In the genomic region with DNA sequence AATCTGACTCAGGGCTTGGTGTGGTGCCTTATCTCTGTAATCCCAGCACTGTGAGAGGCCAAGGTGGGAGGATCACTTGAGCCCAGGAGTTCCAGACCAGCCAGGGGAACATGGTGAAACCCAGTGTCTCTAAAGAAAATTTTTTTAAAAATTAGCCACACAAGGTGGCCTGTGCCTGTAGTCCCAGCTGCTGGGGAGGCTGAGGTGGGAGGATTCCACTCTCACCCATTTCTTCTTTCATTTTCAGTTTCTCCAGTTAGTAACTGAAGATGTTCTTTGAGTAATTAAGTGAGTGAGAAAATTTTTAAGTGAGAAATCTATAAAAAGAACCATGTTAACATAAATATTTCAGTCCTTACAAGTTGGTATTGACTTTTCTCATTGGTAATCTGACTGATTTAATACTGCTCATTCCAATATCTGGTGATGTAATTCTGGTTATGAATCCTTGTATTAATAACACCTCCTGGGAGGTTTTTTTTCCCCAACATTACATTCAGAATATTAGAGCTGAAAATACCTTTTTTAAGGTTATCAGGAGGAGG, we compare ENCODE assay signal across 12 cellular contexts. TPM values are rescaled to one million over a fixed set of nuclear protein-coding genes. Genes with fewer than 3 reads are reported as not detected.
DNase-seq lines count a peak whose midpoint lies in the region; ATAC-seq and TF ChIP-seq lines count a peak whose summit lies in the region.
"Had no signal": no experiment of that assay in that cellular context is flagged by ENCODE, and none has a peak within 500 bp of the region (broad histone marks: within the 10 kb centered on the region; RNA-seq: fewer than 3 reads in every experiment).

No MANE protein-coding gene starts in this region.

- H3K4me1 Mint-ChIP-seq in CD4-positive, alpha-beta T cell (ENCODE audit: low read depth) = peaks cover 51% of the 10 kb centered on the region
- H3K4me1 Mint-ChIP-seq in activated T-helper 2 cell treated with anti-CD3 and anti-CD28 coated beads, Interferon-gamma antibody, Interleukin-2, Interleukin-4, amounts not matched to agents 10 μg/mL and 5 μg/mL and 100 μg/mL, durations not matched to agents 14 hours and 24 hours and 36 hours (ENCODE audit: low read depth) = peaks cover 37% of the 10 kb centered on the region

- H3K4me3 Mint-ChIP-seq in CD4-positive, alpha-beta T cell = no peak overlapping the region
- H3K4me3 Mint-ChIP-seq in activated T-helper 2 cell treated with anti-CD3 and anti-CD28 coated beads, Interferon-gamma antibody, Interleukin-2, Interleukin-4, amounts not matched to agents 10 μg/mL and 5 μg/mL and 100 μg/mL, durations not matched to agents 14 hours and 24 hours and 36 hours (ENCODE audit: low read depth) = peak overlapping the region; percentile 62

- H3K9me3 ChIP-seq in CD4-positive, alpha-beta T cell (ENCODE audit: control insufficient read depth, low read length) = no peaks in the 10 kb centered on the region
- H3K9me3 ChIP-seq: adrenal gland, Peyer's patch, prostate gland had no signal

- intact Hi-C loops in CD4-positive, alpha-beta T cell (cut with DNase I, micrococcal nuclease) = no loop called here
- intact Hi-C loops in activated T-helper 2 cell treated with anti-CD3 and anti-CD28 coated beads, Interferon-gamma antibody, Interleukin-2, Interleukin-4, amounts not matched to agents 10 μg/mL and 5 μg/mL and 100 μg/mL, durations not matched to agents 14 hours and 24 hours and 36 hours (cut with micrococcal nuclease) = loop anchor here (2.0 kb wide), 1 partner anchor 1056 kb away; no protein-coding TSS in a partner anchor

- no peaks in the 10 kb centered on the region for H3K9me3 Mint-ChIP-seq in CD4-positive, alpha-beta T cell
- H3K9me3 Mint-ChIP-seq in activated T-helper 2 cell treated with anti-CD3 and anti-CD28 coated beads, Interferon-gamma antibody, Interleukin-2, Interleukin-4, amounts not matched to agents 10 μg/mL and 5 μg/mL and 100 μg/mL, durations not matched to agents 14 hours and 24 hours and 36 hours = no peaks in the 10 kb centered on the region

- no peak for ATAC-seq in CD4-positive, alpha-beta T cell (ENCODE audit: poor library complexity)
- peak; percentile 88 for ATAC-seq in GM19372 (IDR thresholded peaks at IDR 0.05; ENCODE audit: low read depth, unreplicated experiment)
- peak; percentile 63 for ATAC-seq in HG03060 (IDR thresholded peaks at IDR 0.05; ENCODE audit: low read depth, unreplicated experiment)

- H3K27me3 ChIP-seq in CD4-positive, alpha-beta T cell (ENCODE audit: control insufficient read depth, insufficient read depth, low read length) = no peaks in the 10 kb centered on the region
- H3K27me3 ChIP-seq: adrenal gland, Peyer's patch had no signal

- no peak for DNase-seq in CD4-positive, alpha-beta T cell
- DNase-seq in activated T-helper 2 cell treated with anti-CD3 and anti-CD28 coated beads, Interferon-gamma antibody, Interleukin-2, Interleukin-4, amounts not matched to agents 10 μg/mL and 5 μg/mL and 100 μg/mL, durations not matched to agents 14 hours and 24 hours and 36 hours (ENCODE audit: low spot score) = no peak
- no peak for DNase-seq in NCI-H187 treated with DMSO at 0.1 percent for 48 hours (lab: John Stamatoyannopoulos, UW)
- DNase-seq in AG20443 (ENCODE audit: low spot score) = no peak
- DNase-seq in NCI-H146 treated with DMSO at 0.1 percent for 48 hours (lab: John Stamatoyannopoulos, UW; ENCODE audit: unreplicated experiment) = no peak
- no peak for DNase-seq in effector CD8-positive, alpha-beta T cell (lab: John Stamatoyannopoulos, UW)
- DNase-seq: adrenal gland, Peyer's patch had no signal

- peaks cover 65% of the 10 kb centered on the region for H3K36me3 Mint-ChIP-seq in CD4-positive, alpha-beta T cell (ENCODE audit: low read depth)
- peaks cover 73% of the 10 kb centered on the region for H3K36me3 Mint-ChIP-seq in activated T-helper 2 cell treated with anti-CD3 and anti-CD28 coated beads, Interferon-gamma antibody, Interleukin-2, Interleukin-4, amounts not matched to agents 10 μg/mL and 5 μg/mL and 100 μg/mL, durations not matched to agents 14 hours and 24 hours and 36 hours (ENCODE audit: low read depth)

- no peak for TF ChIP-seq CTCF in CD4-positive, alpha-beta T cell (IDR thresholded peaks at IDR 0.05)

- POLR2A ChIA-PET in CD4-positive, alpha-beta T cell (lab: Charles Lee) = no interaction called here

- CTCF ChIA-PET in CD4-positive, alpha-beta T cell (lab: Charles Lee) = no interaction called here

- peak overlapping the region; percentile 36 for H3K27ac Mint-ChIP-seq in CD4-positive, alpha-beta T cell
- peak overlapping the region; percentile 77 for H3K27ac Mint-ChIP-seq in activated T-helper 2 cell treated with anti-CD3 and anti-CD28 coated beads, Interferon-gamma antibody, Interleukin-2, Interleukin-4, amounts not matched to agents 10 μg/mL and 5 μg/mL and 100 μg/mL, durations not matched to agents 14 hours and 24 hours and 36 hours

- H3K27ac ChIP-seq in CD4-positive, alpha-beta T cell (ENCODE audit: low read depth, low read length) = no peak overlapping the region
- H3K27ac ChIP-seq: HL-60, Peyer's patch, prostate gland had no signal

- H3K27me3 Mint-ChIP-seq in CD4-positive, alpha-beta T cell = no peaks in the 10 kb centered on the region
- H3K27me3 Mint-ChIP-seq in activated T-helper 2 cell treated with anti-CD3 and anti-CD28 coated beads, Interferon-gamma antibody, Interleukin-2, Interleukin-4, amounts not matched to agents 10 μg/mL and 5 μg/mL and 100 μg/mL, durations not matched to agents 14 hours and 24 hours and 36 hours (ENCODE audit: low read depth) = no peaks in the 10 kb centered on the region

RNA-seq across cellular contexts. Expression of a gene that starts 6.1 kb away (rescaled TPM):
- 10 to 100 TPM; 31.9 to 34.5 TPM for total RNA-seq in CD4-positive, alpha-beta T cell
- total RNA-seq in activated T-helper 2 cell treated with anti-CD3 and anti-CD28 coated beads, Interferon-gamma antibody, Interleukin-2, Interleukin-4, amounts not matched to agents 10 μg/mL and 5 μg/mL and 100 μg/mL, durations not matched to agents 14 hours and 24 hours and 36 hours = 76.7 and 80.5 TPM in 2 replicates

RNA-seq across cellular contexts. Expression of a gene that starts 21.1 kb away (rescaled TPM):
- 1 to 10 TPM; 2.8 to 2.9 TPM for total RNA-seq in CD4-positive, alpha-beta T cell
- total RNA-seq in activated T-helper 2 cell treated with anti-CD3 and anti-CD28 coated beads, Interferon-gamma antibody, Interleukin-2, Interleukin-4, amounts not matched to agents 10 μg/mL and 5 μg/mL and 100 μg/mL, durations not matched to agents 14 hours and 24 hours and 36 hours = 2.6 and 2.7 TPM in 2 replicates

RNA-seq across cellular contexts. Expression of a gene that starts 28.1 kb away (rescaled TPM):
- total RNA-seq in CD4-positive, alpha-beta T cell = 10 to 100 TPM; 70.9 to 77.4 TPM
- total RNA-seq in activated T-helper 2 cell treated with anti-CD3 and anti-CD28 coated beads, Interferon-gamma antibody, Interleukin-2, Interleukin-4, amounts not matched to agents 10 μg/mL and 5 μg/mL and 100 μg/mL, durations not matched to agents 14 hours and 24 hours and 36 hours = 68.1 and 70.1 TPM in 2 replicates

RNA-seq across cellular contexts. Expression of a gene that starts 28.3 kb away (rescaled TPM):
- total RNA-seq in CD4-positive, alpha-beta T cell = 10 to 100 TPM; 21.1 to 23.9 TPM
- 27.4 and 30.5 TPM in 2 replicates for total RNA-seq in activated T-helper 2 cell treated with anti-CD3 and anti-CD28 coated beads, Interferon-gamma antibody, Interleukin-2, Interleukin-4, amounts not matched to agents 10 μg/mL and 5 μg/mL and 100 μg/mL, durations not matched to agents 14 hours and 24 hours and 36 hours

RNA-seq across cellular contexts. Expression of a gene that starts 49.2 kb away (rescaled TPM):
- total RNA-seq in CD4-positive, alpha-beta T cell = 100 to 1,000 TPM; 119 to 128 TPM
- 120 and 124 TPM in 2 replicates for total RNA-seq in activated T-helper 2 cell treated with anti-CD3 and anti-CD28 coated beads, Interferon-gamma antibody, Interleukin-2, Interleukin-4, amounts not matched to agents 10 μg/mL and 5 μg/mL and 100 μg/mL, durations not matched to agents 14 hours and 24 hours and 36 hours
